In the genomic region with DNA sequence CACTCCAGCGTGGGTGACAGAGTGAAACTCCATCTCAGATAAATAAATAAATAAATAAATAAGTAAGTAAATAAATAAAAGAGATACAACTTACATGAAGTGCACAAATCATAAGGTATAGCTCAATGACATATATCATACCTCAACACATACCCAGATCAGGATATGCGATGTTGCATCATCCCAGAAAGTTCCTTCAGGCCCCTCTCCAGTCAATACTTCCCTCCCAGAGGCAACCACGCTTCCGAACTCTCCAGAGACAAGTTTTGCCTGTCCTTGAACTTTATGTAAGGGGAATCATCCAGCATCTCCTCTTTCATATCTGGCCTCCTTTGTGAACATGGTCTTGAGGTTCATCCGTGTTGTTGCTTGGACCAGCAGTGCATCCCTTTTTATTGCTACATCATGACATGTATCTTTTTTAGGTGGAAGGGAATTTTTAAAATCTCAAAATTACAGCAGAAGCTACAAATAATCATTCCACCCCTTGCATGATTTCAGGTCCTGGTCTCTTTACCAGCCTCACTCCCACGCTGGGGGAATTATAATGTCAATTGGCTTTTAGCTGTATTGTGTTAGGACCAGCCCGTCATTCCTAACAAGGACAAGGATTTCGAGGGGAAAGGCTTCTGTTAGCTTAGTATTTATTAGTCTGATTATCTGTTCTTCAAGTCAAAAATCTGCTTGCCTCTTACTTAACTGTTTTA, we compare ENCODE assay signal across 1 cellular context.
TF ChIP-seq lines count a peak whose summit lies in the region.

No MANE protein-coding gene starts in this region.

TF ChIP-seq in GM23338, 12 proteins besides CTCF, POLR2A, EP300 and RAD21:
- TF ChIP-seq NANOG (IDR thresholded peaks at IDR 0.05; ENCODE audit: borderline replicate concordance) (no peak), ZNF114 (CRISPR knock-in tag; IDR thresholded peaks at IDR 0.05) (no peak), CREB1 (CRISPR knock-in tag; IDR thresholded peaks at IDR 0.05; ENCODE audit: low read depth) (no peak), POLR2AphosphoS5 (IDR thresholded peaks at IDR 0.05; ENCODE audit: low read depth) (no peak), ZNF331 (CRISPR knock-in tag; IDR thresholded peaks at IDR 0.05; ENCODE audit: low read depth) (no peak), STAT1 (IDR thresholded peaks at IDR 0.05; ENCODE audit: unreplicated experiment) (no peak), EZH2 (IDR thresholded peaks at IDR 0.05; ENCODE audit: low read depth, unreplicated experiment) (no peak)
